In genomic region chr12:27866382-27867101, GRCh38 we compare ENCODE assay signal across 20 cellular contexts.
DNase-seq lines count a peak whose midpoint lies in the region; ATAC-seq, FAIRE-seq and TF ChIP-seq lines count a peak whose summit lies in the region.
"Had no signal": no experiment of that assay in that cellular context is flagged by ENCODE, and none has a peak within 500 bp of the region (broad histone marks: within the 10 kb centered on the region; RNA-seq: fewer than 3 reads in every experiment).

No MANE protein-coding gene starts in this region.

- no peaks in the 10 kb centered on the region for H3K36me3 ChIP-seq in neural progenitor cell

- H3K4me1 ChIP-seq in neural progenitor cell, result no peaks in the 10 kb centered on the region
- H3K4me1 ChIP-seq: parathyroid adenoma had no signal

- peak; percentile 54 for DNase-seq in AG04449 (ENCODE audit: low read depth, low spot score)
- DNase-seq in HTR-8/SVneo (ENCODE audit: insufficient read length, low spot score), result peak; percentile 32
- peak; percentile 47 for DNase-seq in astrocyte of the hippocampus (ENCODE audit: low read depth, low spot score)
- peak; percentile 62 for DNase-seq in iris pigment epithelial cell (ENCODE audit: low read depth)
- DNase-seq in activated CD4-positive, alpha-beta memory T cell treated with anti-CD3 and anti-CD28 coated beads, Interleukin-2, amount 10 ng/mL, durations not matched to agents 7 days and 5 days, result no peak
- DNase-seq in OCI-M2 (lab: John Stamatoyannopoulos, UW; ENCODE audit: unreplicated experiment), result no peak
- DNase-seq in neural progenitor cell (ENCODE audit: low spot score), result no peak
- DNase-seq: activated CD4-positive, alpha-beta T cell treated with anti-CD3 and anti-CD28 coated beads, Interleukin-2, amount 10 ng/mL, durations not matched to agents 24 days and 14 days; GF-D8; KBM-7; NCI-H146; OCI-M1; stimulated activated CD4-positive, alpha-beta T cell treated with anti-CD3 and anti-CD28 coated beads, Interleukin-2, amount 100 ng/mL, for 24 hours; T-helper 2 cell had no signal

- H3K9ac ChIP-seq in neural progenitor cell, result no peak overlapping the region
- H3K9ac ChIP-seq: parathyroid adenoma had no signal

- no peak overlapping the region for H3K27ac Mint-ChIP-seq in activated CD4-positive, alpha-beta memory T cell treated with anti-CD3 and anti-CD28 coated beads, Interleukin-2, amount 10 ng/mL, durations not matched to agents 7 days and 5 days
- H3K27ac Mint-ChIP-seq in neural progenitor cell, result no peak overlapping the region
- H3K27ac Mint-ChIP-seq: activated CD4-positive, alpha-beta T cell treated with anti-CD3 and anti-CD28 coated beads, Interleukin-2, amount 10 ng/mL, durations not matched to agents 24 days and 14 days; brain; mesothelial cell of epicardium; stimulated activated memory B cell treated with anti-CD40 and anti-IgM and Interleukin-4, amounts not matched to agents 10 μg/mL and 1 μg/mL and 100 μg/mL, for 72 hours had no signal

- H3F3A ChIP-seq in neural progenitor cell (ENCODE audit: low read depth), result no peaks in the 10 kb centered on the region

- no peak overlapping the region for H3K4me3 ChIP-seq in AG04449 (ENCODE audit: low read depth, low read length)
- no peak overlapping the region for H3K4me3 ChIP-seq in neural progenitor cell

- peak; percentile 90 for FAIRE-seq in HTR-8/SVneo (lab: Jason Lieb, UNC)

- H3K27ac ChIP-seq in neural progenitor cell, result no peak overlapping the region
- H3K27ac ChIP-seq: C4-2B, parathyroid adenoma had no signal

- H3K79me2 ChIP-seq in neural progenitor cell (ENCODE audit: low read depth), result no peaks in the 10 kb centered on the region
- H3K79me2 ChIP-seq: parathyroid adenoma had no signal

- no peaks in the 10 kb centered on the region for H3K9me3 Mint-ChIP-seq in activated CD4-positive, alpha-beta memory T cell treated with anti-CD3 and anti-CD28 coated beads, Interleukin-2, amount 10 ng/mL, durations not matched to agents 7 days and 5 days
- no peaks in the 10 kb centered on the region for H3K9me3 Mint-ChIP-seq in neural progenitor cell
- H3K9me3 Mint-ChIP-seq: mesothelial cell of epicardium; stimulated activated memory B cell treated with anti-CD40 and anti-IgM and Interleukin-4, amounts not matched to agents 10 μg/mL and 1 μg/mL and 100 μg/mL, for 72 hours had no signal

- H3K27me3 Mint-ChIP-seq in activated CD4-positive, alpha-beta memory T cell treated with anti-CD3 and anti-CD28 coated beads, Interleukin-2, amount 10 ng/mL, durations not matched to agents 7 days and 5 days, result no peaks in the 10 kb centered on the region
- no peaks in the 10 kb centered on the region for H3K27me3 Mint-ChIP-seq in neural progenitor cell (ENCODE audit: insufficient read depth, low read depth)
- H3K27me3 Mint-ChIP-seq: activated CD4-positive, alpha-beta T cell treated with anti-CD3 and anti-CD28 coated beads, Interleukin-2, amount 10 ng/mL, durations not matched to agents 24 days and 14 days; stimulated activated memory B cell treated with anti-CD40 and anti-IgM and Interleukin-4, amounts not matched to agents 10 μg/mL and 1 μg/mL and 100 μg/mL, for 72 hours had no signal

- no peak for ATAC-seq in HG03457 (IDR thresholded peaks at IDR 0.05; ENCODE audit: unreplicated experiment)
- ATAC-seq: stimulated activated memory B cell treated with anti-CD40 and anti-IgM and Interleukin-4, amounts not matched to agents 10 μg/mL and 1 μg/mL and 100 μg/mL, for 72 hours had no signal

- POLR2A ChIA-PET in AG04449 (lab: Yijun Ruan, JAX), result no interaction called here
- POLR2A ChIA-PET in activated CD4-positive, alpha-beta memory T cell treated with anti-CD3 and anti-CD28 coated beads, Interleukin-2, amount 10 ng/mL, durations not matched to agents 7 days and 5 days (lab: Charles Lee), result no interaction called here

- no peak overlapping the region for H3K4me2 ChIP-seq in neural progenitor cell

- no peaks in the 10 kb centered on the region for H3K27me3 ChIP-seq in neural progenitor cell

- TF ChIP-seq CTCF in AG04449 (IDR thresholded peaks at IDR 0.05; ENCODE audit: insufficient read depth, low read length, missing control alignments), result no peak
- no peak for TF ChIP-seq CTCF in neural progenitor cell (IDR thresholded peaks at IDR 0.05)

- H3K9me3 ChIP-seq in neural progenitor cell (ENCODE audit: low read depth), result no peaks in the 10 kb centered on the region

- H4K20me1 ChIP-seq in neural progenitor cell (ENCODE audit: low read depth), result no peaks in the 10 kb centered on the region

- peaks cover 28% of the 10 kb centered on the region for H3K4me1 Mint-ChIP-seq in activated CD4-positive, alpha-beta memory T cell treated with anti-CD3 and anti-CD28 coated beads, Interleukin-2, amount 10 ng/mL, durations not matched to agents 7 days and 5 days
- no peaks in the 10 kb centered on the region for H3K4me1 Mint-ChIP-seq in neural progenitor cell
- H3K4me1 Mint-ChIP-seq: stimulated activated memory B cell treated with anti-CD40 and anti-IgM and Interleukin-4, amounts not matched to agents 10 μg/mL and 1 μg/mL and 100 μg/mL, for 72 hours had no signal

- H3K36me3 Mint-ChIP-seq in activated CD4-positive, alpha-beta memory T cell treated with anti-CD3 and anti-CD28 coated beads, Interleukin-2, amount 10 ng/mL, durations not matched to agents 7 days and 5 days (ENCODE audit: low read depth), result no peaks in the 10 kb centered on the region
- no peaks in the 10 kb centered on the region for H3K36me3 Mint-ChIP-seq in neural progenitor cell
- H3K36me3 Mint-ChIP-seq: brain; mesothelial cell of epicardium; stimulated activated memory B cell treated with anti-CD40 and anti-IgM and Interleukin-4, amounts not matched to agents 10 μg/mL and 1 μg/mL and 100 μg/mL, for 72 hours had no signal

- H2AFZ ChIP-seq in neural progenitor cell (replicated peaks), result no peak overlapping the region
- H2AFZ ChIP-seq: parathyroid adenoma had no signal

- no peak overlapping the region for H3K4me3 Mint-ChIP-seq in activated CD4-positive, alpha-beta memory T cell treated with anti-CD3 and anti-CD28 coated beads, Interleukin-2, amount 10 ng/mL, durations not matched to agents 7 days and 5 days
- no peak overlapping the region for H3K4me3 Mint-ChIP-seq in neural progenitor cell
- H3K4me3 Mint-ChIP-seq: activated CD4-positive, alpha-beta T cell treated with anti-CD3 and anti-CD28 coated beads, Interleukin-2, amount 10 ng/mL, durations not matched to agents 24 days and 14 days; brain; mesothelial cell of epicardium; stimulated activated memory B cell treated with anti-CD40 and anti-IgM and Interleukin-4, amounts not matched to agents 10 μg/mL and 1 μg/mL and 100 μg/mL, for 72 hours had no signal

- CTCF ChIA-PET in AG04449 (lab: Yijun Ruan, JAX), result interaction anchor here (1.6 kb wide), 1 partner anchor 74 kb away, joined by 7 read pairs; no protein-coding TSS in a partner anchor
- CTCF ChIA-PET in activated CD4-positive, alpha-beta memory T cell treated with anti-CD3 and anti-CD28 coated beads, Interleukin-2, amount 10 ng/mL, durations not matched to agents 7 days and 5 days (lab: Charles Lee), result interaction anchor here (0.6 kb wide), 1 partner anchor 8 kb away, joined by 3 read pairs; no protein-coding TSS in a partner anchor

Comparison
In these comparisons a context has a peak if more than half of its experiments do, and no peak if none do; other contexts are left out.
1. DNase-seq: peak in AG04449 (single experiment), HTR-8/SVneo (single experiment), astrocyte of the hippocampus (single experiment) and iris pigment epithelial cell (single experiment); none in activated CD4-positive, alpha-beta memory T cell treated with anti-CD3 and anti-CD28 coated beads, Interleukin-2, amount 10 ng/mL, durations not matched to agents 7 days and 5 days (single experiment), OCI-M2 (single experiment) and neural progenitor cell (single experiment).